In genomic region chr6:31897612-31898199, GRCh38 we compare ENCODE assay signal across 8 cellular contexts. TPM values are rescaled to one million over a fixed set of nuclear protein-coding genes. Genes with fewer than 3 reads are reported as not detected.
DNase-seq lines count a peak whose midpoint lies in the region; ATAC-seq, FAIRE-seq and TF ChIP-seq lines count a peak whose summit lies in the region.

TSS of gene EHMT2 (minus strand) at chr6:31897698. CDS start at chr6:31897677, 21 bp downstream.

- H3K36me3 Mint-ChIP-seq in activated CD4-positive, alpha-beta memory T cell treated with anti-CD3 and anti-CD28 coated beads, Interleukin-2, amount 10 ng/mL, durations not matched to agents 7 days and 5 days (ENCODE audit: low read depth) = peaks cover 19% of the 10 kb centered on the region

- TF ChIP-seq EP300 in A549 (IDR thresholded peaks at IDR 0.05) = no peak

- no peaks in the 10 kb centered on the region for H3K27me3 ChIP-seq in lower lobe of right lung (ENCODE audit: low read depth)

- 0% methylated on average over 16 of the region's 42 CpGs for WGBS in A549 (ENCODE audit: missing lambda C conversion rate)

- peak within 1 kb of the TSS; percentile 97 for H3K4me3 ChIP-seq in A549
- peak within 1 kb of the TSS; percentile 97 for H3K4me3 ChIP-seq in lower lobe of right lung

- H3K9me3 ChIP-seq in A549 = no peaks in the 10 kb centered on the region
- H3K9me3 ChIP-seq in lower lobe of right lung = no peaks in the 10 kb centered on the region

- H3K4me1 ChIP-seq in A549 (peaks cover 21% of the 10 kb centered on the region), lower lobe of right lung (peaks cover 35% of the 10 kb centered on the region)

- peak; percentile 61 to 76 for DNase-seq in A549 (ENCODE audit: low read depth in 1 of 2, low spot score in 1 of 2)
- peak; percentile 63 for DNase-seq in NCI-H82 treated with DMSO at 0.1 percent for 48 hours (lab: John Stamatoyannopoulos, UW; ENCODE audit: unreplicated experiment)
- DNase-seq in activated CD4-positive, alpha-beta memory T cell treated with anti-CD3 and anti-CD28 coated beads, Interleukin-2, amount 10 ng/mL, durations not matched to agents 7 days and 5 days = peak; percentile 91
- DNase-seq in ecto neural progenitor cell (ENCODE audit: low spot score) = peak; percentile 89
- peak; percentile 89 for DNase-seq in lower lobe of right lung
- DNase-seq in stimulated activated CD4-positive, alpha-beta T cell treated with anti-CD3 and anti-CD28 coated beads, TNF-alpha, amount 100 ng/mL, for 1 hour (ENCODE audit: low read depth in 3 of 3, low spot score in 1 of 3) = peak; percentile 40 to 77 (median 61)

- no peaks in the 10 kb centered on the region for H3K9me3 Mint-ChIP-seq in activated CD4-positive, alpha-beta memory T cell treated with anti-CD3 and anti-CD28 coated beads, Interleukin-2, amount 10 ng/mL, durations not matched to agents 7 days and 5 days

- FAIRE-seq in A549 (lab: Jason Lieb, UNC) = no peak

- TF ChIP-seq POLR2A in A549 (IDR thresholded peaks at IDR 0.05; ENCODE audit: low read length) = peak; percentile 44

- peak within 1 kb of the TSS; percentile 84 for H3K27ac Mint-ChIP-seq in activated CD4-positive, alpha-beta memory T cell treated with anti-CD3 and anti-CD28 coated beads, Interleukin-2, amount 10 ng/mL, durations not matched to agents 7 days and 5 days

- peak within 1 kb of the TSS; percentile 91 for H3K4me2 ChIP-seq in A549

- peak; percentile 61 to 81 for ATAC-seq in A549
- ATAC-seq in GM18909 (IDR thresholded peaks at IDR 0.05; ENCODE audit: poor library complexity, unreplicated experiment) = peak; percentile 52
- peak; percentile 44 for ATAC-seq in HG03571 (IDR thresholded peaks at IDR 0.05; ENCODE audit: unreplicated experiment)
- ATAC-seq in lower lobe of right lung = peak; percentile 76 to 83

- peak within 1 kb of the TSS; percentile 90 for H3K4me3 Mint-ChIP-seq in activated CD4-positive, alpha-beta memory T cell treated with anti-CD3 and anti-CD28 coated beads, Interleukin-2, amount 10 ng/mL, durations not matched to agents 7 days and 5 days

- peak within 1 kb of the TSS; percentile 89 to 96 for H3K27ac ChIP-seq in A549
- peak within 1 kb of the TSS; percentile 84 for H3K27ac ChIP-seq in lower lobe of right lung

- TF ChIP-seq CTCF in A549 (IDR thresholded peaks at IDR 0.05) = no peak
- TF ChIP-seq CTCF in lower lobe of right lung (IDR thresholded peaks at IDR 0.05) = no peak

- H3K4me1 Mint-ChIP-seq in activated CD4-positive, alpha-beta memory T cell treated with anti-CD3 and anti-CD28 coated beads, Interleukin-2, amount 10 ng/mL, durations not matched to agents 7 days and 5 days = peaks cover 48% of the 10 kb centered on the region

- H3K27me3 Mint-ChIP-seq in activated CD4-positive, alpha-beta memory T cell treated with anti-CD3 and anti-CD28 coated beads, Interleukin-2, amount 10 ng/mL, durations not matched to agents 7 days and 5 days = peaks cover 4% of the 10 kb centered on the region

- POLR2A ChIA-PET in A549 (lab: Yijun Ruan, JAX) = interaction anchor here (0.6 to 2.1 kb wide), 10 partner anchors 48 to 1348 kb away, joined by 3 to 14 read pairs (median 4); partner anchors contain the start of genes C6orf47, CFB, HSPA1A and HSPA1B
- POLR2A ChIA-PET in activated CD4-positive, alpha-beta memory T cell treated with anti-CD3 and anti-CD28 coated beads, Interleukin-2, amount 10 ng/mL, durations not matched to agents 7 days and 5 days (lab: Charles Lee) = interaction anchor here (0.7 to 2.6 kb wide), 22 partner anchors 11 to 403 kb away, joined by 3 to 22 read pairs (median 4); partner anchors contain the start of genes DDX39B, DXO, FKBPL and GPANK1

- peaks cover 34% of the 10 kb centered on the region for H3K36me3 ChIP-seq in lower lobe of right lung

- TF ChIP-seq RAD21 in A549 (conservative IDR thresholded peaks at IDR 0.05 in 1 of 2, IDR thresholded peaks at IDR 0.05 in 1 of 2) = no peak

- CTCF ChIA-PET in A549 (lab: Yijun Ruan, JAX) = interaction anchor here (0.6 to 1.9 kb wide), 4 partner anchors 14 to 93 kb away, joined by 3 to 14 read pairs (median 5); no protein-coding TSS in a partner anchor
- CTCF ChIA-PET in activated CD4-positive, alpha-beta memory T cell treated with anti-CD3 and anti-CD28 coated beads, Interleukin-2, amount 10 ng/mL, durations not matched to agents 7 days and 5 days (lab: Charles Lee) = interaction anchor here (0.7 to 2.3 kb wide), 11 partner anchors 16 to 194 kb away, joined by 3 to 7 read pairs (median 4); partner anchors contain the start of genes ABHD16A, NEU1 and SKIC2

- intact Hi-C loops in lower lobe of right lung (cut with DNase I) = no loop called here

TF ChIP-seq in A549, 52 proteins besides CTCF, POLR2A, EP300 and RAD21:
- TF ChIP-seq JUN (IDR thresholded peaks at IDR 0.05) (peak in 1 of 2 experiments; percentile 43; a peak in 1 of 5 replicates), HES2 (IDR thresholded peaks at IDR 0.05) (no peak), MAX (IDR thresholded peaks at IDR 0.05) (peak; percentile 49), EHF (CRISPR knock-in tag; IDR thresholded peaks at IDR 0.05) (no peak), USF2 (IDR thresholded peaks at IDR 0.05) (peak; percentile 73), MAZ (IDR thresholded peaks at IDR 0.05; ENCODE audit: borderline replicate concordance, low read depth, low read length) (0 out of 2 replicates have a peak, but pooled peaks have one; percentile 18), CEBPB (IDR thresholded peaks at IDR 0.05) (no peak), ZFP36 (IDR thresholded peaks at IDR 0.05; ENCODE audit: borderline replicate concordance, partially characterized antibody) (no peak)

RNA-seq across cellular contexts. Expression of gene EHMT2, which starts in this region (rescaled TPM):
- polyA plus RNA-seq in A549 (2011; rRNA removed) = 15.4 and 16.4 TPM in 2 replicates
- polyA plus RNA-seq in A549 (2012; cell fraction: cytosol; rRNA removed) = 52.0 and 56.0 TPM in 2 replicates
- polyA plus RNA-seq in A549 (2012; cell fraction: nucleus; rRNA removed) = 121 and 158 TPM in 2 replicates
- polyA plus RNA-seq in A549 (2017; fragmentation: RNase III; extraction: RNeasy Plus Mini Kit Qiagen cat#74134 plus additional on column Dnase treatment) = 27.0 to 32.3 TPM (median 30.9 TPM) in 3 replicates
- polyA minus RNA-seq in A549 (2011; rRNA and poly(A)+ RNA removed) = 30.7 and 36.5 TPM in 2 replicates
- total RNA-seq in activated CD4-positive, alpha-beta memory T cell treated with anti-CD3 and anti-CD28 coated beads, Interleukin-2, amount 10 ng/mL, durations not matched to agents 7 days and 5 days = 10 to 100 TPM; 57.0 to 58.4 TPM
- 46.0 TPM for total RNA-seq in lower lobe of right lung

Comparison
In these comparisons a context has a peak if more than half of its experiments do, and no peak if none do; other contexts are left out.
1. Peak in every context shown above with its lines: DNase-seq, ATAC-seq, H3K4me3 ChIP-seq and H3K27ac ChIP-seq.